In the genomic region with DNA sequence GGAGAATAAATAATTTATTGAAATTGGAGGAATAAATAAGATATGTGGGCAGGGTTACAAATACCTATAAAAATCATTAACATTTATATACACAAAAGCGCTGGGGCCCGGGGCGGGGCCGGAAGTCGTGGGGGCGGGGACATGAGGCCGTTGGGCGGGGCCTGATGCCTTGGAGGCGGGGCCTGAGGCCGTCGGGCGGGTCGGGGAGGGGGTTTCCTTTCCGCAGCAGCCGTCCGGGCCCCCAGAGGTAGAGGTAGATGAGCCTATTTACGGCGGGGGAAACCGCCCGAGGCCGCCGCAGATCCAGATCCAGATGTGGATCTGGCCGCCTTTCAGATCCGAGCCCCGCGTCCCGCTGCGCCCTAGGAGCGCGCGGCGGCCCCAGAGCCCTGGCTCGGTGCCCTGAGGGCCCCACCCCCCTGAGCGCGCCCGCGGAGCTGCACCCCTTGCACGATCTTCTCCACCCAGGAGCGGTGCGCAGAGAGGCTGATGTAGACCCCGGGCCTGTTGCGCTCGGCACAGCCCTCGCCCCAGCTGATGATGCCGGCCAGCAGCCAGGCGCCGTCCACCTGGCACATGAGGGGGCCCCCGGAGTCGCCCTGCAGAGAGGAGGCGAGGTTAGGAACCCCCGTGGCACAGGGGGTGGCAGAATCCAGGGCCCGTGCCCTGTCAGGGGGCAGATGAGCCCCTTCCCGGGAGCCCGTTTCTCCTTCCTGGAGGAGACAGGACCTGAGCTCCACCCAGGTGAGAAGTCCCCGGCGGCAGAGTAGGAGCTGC, we compare ENCODE assay signal across 22 cellular contexts. TPM values are rescaled to one million over a fixed set of nuclear protein-coding genes. Genes with fewer than 3 reads are reported as not detected.
DNase-seq lines count a peak whose midpoint lies in the region; ATAC-seq and TF ChIP-seq lines count a peak whose summit lies in the region.
"Had no signal": no experiment of that assay in that cellular context is flagged by ENCODE, and none has a peak within 500 bp of the region (broad histone marks: within the 10 kb centered on the region; RNA-seq: fewer than 3 reads in every experiment).

No MANE protein-coding gene starts in this region.

- TF ChIP-seq CTCF in BE2C (IDR thresholded peaks at IDR 0.05; ENCODE audit: low read depth, low read length) (no peak), GM13976 (IDR thresholded peaks at IDR 0.05; ENCODE audit: borderline replicate concordance, control extremely low read depth, extremely low read depth, insufficient read depth, missing control alignments) (no peak), endodermal cell (conservative IDR thresholded peaks at IDR 0.05) (no peak), osteocyte (IDR thresholded peaks at IDR 0.05) (no peak)

- no peaks in the 10 kb centered on the region for H3K9me3 ChIP-seq in BE2C
- peaks cover 16% of the 10 kb centered on the region for H3K9me3 ChIP-seq in endodermal cell (ENCODE audit: control insufficient read depth, low read length)

- no peak overlapping the region for H3K27ac ChIP-seq in endodermal cell (ENCODE audit: low read depth, low read length)
- H3K27ac ChIP-seq: HL-60, RWPE1 had no signal

- WGBS in endodermal cell (ENCODE audit: insufficient coverage in 1 of 2, insufficient read length in 1 of 2), 2 experiments = 92 to 96% methylated on average over 32 to 56 of the region's 56 CpGs

- peaks cover 12% of the 10 kb centered on the region for H3K27me3 ChIP-seq in BE2C
- peaks cover 19% of the 10 kb centered on the region for H3K27me3 ChIP-seq in endodermal cell (ENCODE audit: control insufficient read depth, insufficient read depth, low read length, poor library complexity, severe bottlenecking)
- H3K27me3 ChIP-seq: MG63 had no signal

- H3K9me3 Mint-ChIP-seq in endodermal cell (peaks cover 13% of the 10 kb centered on the region), osteocyte (ENCODE audit: unreplicated experiment) (peaks cover 9% of the 10 kb centered on the region)

- peak overlapping the region; percentile 35 for H3K4me3 ChIP-seq in BE2C (ENCODE audit: low read depth, low read length)
- no peak overlapping the region for H3K4me3 ChIP-seq in endodermal cell (ENCODE audit: low read length)
- H3K4me3 ChIP-seq: MG63 had no signal

- H3K27ac Mint-ChIP-seq in endodermal cell (no peak overlapping the region), osteocyte (ENCODE audit: unreplicated experiment) (no peak overlapping the region)
- H3K27ac Mint-ChIP-seq: IgD-negative memory B cell had no signal

- H3K27me3 Mint-ChIP-seq in endodermal cell (ENCODE audit: insufficient read depth) (peaks cover 21% of the 10 kb centered on the region), osteocyte (ENCODE audit: unreplicated experiment) (peaks cover 10% of the 10 kb centered on the region)

- peaks cover 8% of the 10 kb centered on the region for H3K4me1 Mint-ChIP-seq in endodermal cell
- peaks cover 3% of the 10 kb centered on the region for H3K4me1 Mint-ChIP-seq in osteocyte (ENCODE audit: unreplicated experiment)

- H3K36me3 ChIP-seq in BE2C = no peaks in the 10 kb centered on the region
- H3K36me3 ChIP-seq in endodermal cell (ENCODE audit: control insufficient read depth, insufficient read depth, low read length) = no peaks in the 10 kb centered on the region
- H3K36me3 ChIP-seq: MG63 had no signal

- H3K4me1 ChIP-seq in BE2C (no peaks in the 10 kb centered on the region), endodermal cell (ENCODE audit: control insufficient read depth, insufficient read depth, low read length) (no peaks in the 10 kb centered on the region)

- DNase-seq in BE2C (peak; percentile 53), GM13976 (ENCODE audit: low spot score) (peak; percentile 10), endodermal cell (peak; percentile 43), osteocyte (ENCODE audit: extremely low spot score, unreplicated experiment) (peak; percentile 84), DMS79 treated with DMSO at 0.1 percent for 48 hours (lab: John Stamatoyannopoulos, UW) (no peak), putamen (ENCODE audit: low spot score) (no peak)
- DNase-seq: C1 segment of cervical spinal cord, DND-41, HCEC 1CT, Kasumi-1, MG63, NCI-H1048, NCI-H1436 treated with DMSO at 0.1 percent for 48 hours, NCI-H2029 treated with DMSO at 0.1 percent for 48 hours, NCI-H774 had no signal

- no peak for ATAC-seq in GM21360 (IDR thresholded peaks at IDR 0.05; ENCODE audit: unreplicated experiment)

- in situ Hi-C loops in GM13976 (cut with MboI; ENCODE audit: low sequenced_read_pairs, unreplicated experiment) = no loop called here

- H3K4me3 Mint-ChIP-seq in endodermal cell (no peak overlapping the region), osteocyte (ENCODE audit: unreplicated experiment) (no peak overlapping the region)

- H3K36me3 Mint-ChIP-seq in endodermal cell (ENCODE audit: low read depth) (peaks cover 3% of the 10 kb centered on the region), osteocyte (ENCODE audit: unreplicated experiment) (no peaks in the 10 kb centered on the region)
- H3K36me3 Mint-ChIP-seq: IgD-negative memory B cell had no signal

- no peak overlapping the region for H3K9ac ChIP-seq in endodermal cell (ENCODE audit: extremely low read depth, low read length, poor library complexity, severe bottlenecking)

RNA-seq across cellular contexts. Expression of a gene that starts 5.1 kb away (rescaled TPM):
- polyA plus RNA-seq in BE2C (2012; ENCODE audit: insufficient read depth, insufficient read length, low read depth) = not detected
- total RNA-seq in endodermal cell (1 to 10 TPM; 5.0 to 6.2 TPM), osteocyte (not detected in 2 replicates)
- polyA plus RNA-seq in endodermal cell (2013, experiment 1 of 2) = 0.57 TPM
- polyA plus RNA-seq in endodermal cell (2013, experiment 2 of 2) = not detected
- total RNA-seq: A673, NCI-H460, OCI-LY7 had no signal
- polyA plus RNA-seq: IgD-negative memory B cell had no signal

RNA-seq across cellular contexts. Expression of a gene that starts 22.8 kb away (rescaled TPM):
- 0.63 TPM for polyA plus RNA-seq in BE2C (2012; ENCODE audit: insufficient read depth, insufficient read length, low read depth)
- not detected for total RNA-seq in endodermal cell
- not detected for polyA plus RNA-seq in endodermal cell (2013, experiment 1 of 2)
- not detected for polyA plus RNA-seq in endodermal cell (2013, experiment 2 of 2)
- not detected in 2 replicates for total RNA-seq in osteocyte
- total RNA-seq: A673 had no signal
- polyA plus RNA-seq: IgD-negative memory B cell had no signal

RNA-seq across cellular contexts. Expression of a gene that starts 30.1 kb away (rescaled TPM):
- 79.1 TPM for polyA plus RNA-seq in BE2C (2012; ENCODE audit: insufficient read depth, insufficient read length, low read depth)
- total RNA-seq in endodermal cell (10 to 100 TPM; 30.9 to 35.5 TPM), osteocyte (49.6 and 54.0 TPM in 2 replicates)
- polyA plus RNA-seq in endodermal cell (2013, experiment 1 of 2) = 17.2 TPM
- 16.3 TPM for polyA plus RNA-seq in endodermal cell (2013, experiment 2 of 2)

RNA-seq across cellular contexts. Expression of a gene that starts 35.9 kb away (rescaled TPM):
- not detected for polyA plus RNA-seq in BE2C (2012; ENCODE audit: insufficient read depth, insufficient read length, low read depth)
- total RNA-seq in endodermal cell (not detected), osteocyte (not detected in 2 replicates)
- polyA plus RNA-seq in endodermal cell (2013, experiment 1 of 2) = not detected
- not detected for polyA plus RNA-seq in endodermal cell (2013, experiment 2 of 2)
- total RNA-seq: A673, NCI-H460 had no signal

RNA-seq across cellular contexts. Expression of a gene that starts 54.6 kb away (rescaled TPM):
- not detected for polyA plus RNA-seq in BE2C (2012; ENCODE audit: insufficient read depth, insufficient read length, low read depth)
- total RNA-seq in endodermal cell = not detected
- not detected for polyA plus RNA-seq in endodermal cell (2013, experiment 1 of 2)
- polyA plus RNA-seq in endodermal cell (2013, experiment 2 of 2) = not detected
- total RNA-seq in osteocyte = not detected in 2 replicates
- total RNA-seq: A673, NCI-H460, OCI-LY7 had no signal
- polyA plus RNA-seq: IgD-negative memory B cell had no signal

Comparison
In these comparisons a context has a peak if more than half of its experiments do, and no peak if none do; other contexts are left out.
1. DNase-seq: peak in BE2C (single experiment), GM13976 (single experiment), endodermal cell (single experiment) and osteocyte (single experiment); none in DMS79 treated with DMSO at 0.1 percent for 48 hours (single experiment) and putamen (single experiment).